Comparison of ENCODE assay signal across 23 cellular contexts in the genomic region with DNA sequence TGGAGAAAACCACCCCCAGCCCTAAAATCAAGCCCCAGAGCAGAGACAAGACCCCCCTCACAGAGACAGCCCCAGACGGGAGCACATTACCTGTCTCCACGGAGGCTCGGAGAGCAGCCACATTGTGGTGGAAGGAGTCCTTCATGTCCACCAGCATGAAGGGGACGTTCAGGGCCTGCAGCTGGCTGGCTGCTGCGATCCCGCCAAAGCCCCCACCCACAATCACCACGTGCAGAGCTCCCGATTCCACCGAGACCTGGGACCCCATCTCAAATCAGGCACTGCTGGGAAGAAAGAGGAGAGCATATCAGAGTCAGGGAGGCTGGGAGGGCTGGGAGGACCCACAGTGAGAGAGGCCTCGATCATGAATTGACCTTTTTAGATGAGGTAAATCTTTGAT.
"Had no signal": no experiment of that assay in that cellular context is flagged by ENCODE, and none has a peak within 500 bp of the region (broad histone marks: within the 10 kb centered on the region; RNA-seq: fewer than 3 reads in every experiment).

No MANE protein-coding gene starts in this region.

- DNase-seq: colonic mucosa; cortex of kidney; dermis blood vessel endothelial cell; dorsolateral prefrontal cortex; effector CD4-positive, alpha-beta T cell; effector CD8-positive, alpha-beta T cell; effector memory CD4-positive, alpha-beta T cell; effector memory CD8-positive, alpha-beta T cell; endodermal cell; erythroblast; esophagus squamous epithelium; foreskin fibroblast; foreskin keratinocyte; foreskin melanocyte; gastrocnemius medialis; glutamatergic neuron; head of caudate nucleus; heart left ventricle; heart right ventricle had no signal

- H3K9me3 Mint-ChIP-seq: effector memory CD8-positive, alpha-beta T cell had no signal

- H3K4me3 ChIP-seq: colonic mucosa, dorsolateral prefrontal cortex, esophagus muscularis mucosa, esophagus squamous epithelium, gastrocnemius medialis, gastroesophageal sphincter, heart left ventricle, heart right ventricle had no signal

- ATAC-seq: effector memory CD8-positive, alpha-beta T cell; foreskin keratinocyte; gastrocnemius medialis; gastroesophageal sphincter; heart left ventricle; heart right ventricle had no signal

- H3K4me1 ChIP-seq: colonic mucosa, esophagus muscularis mucosa, foreskin keratinocyte, gastroesophageal sphincter had no signal

- H3K27ac Mint-ChIP-seq: dendritic cell treated with granulocyte-macrophage colony-stimulating factor and Interleukin-4, amounts not matched to agents 40 ng/mL and 50 ng/mL, for 4 days; effector memory CD8-positive, alpha-beta T cell; endodermal cell had no signal

- H3K9me3 ChIP-seq: colonic mucosa, esophagus muscularis mucosa, esophagus squamous epithelium, gastrocnemius medialis, gastroesophageal sphincter, heart left ventricle, heart right ventricle had no signal

- H3K27me3 ChIP-seq: colonic mucosa, dorsolateral prefrontal cortex, esophagus muscularis mucosa, esophagus squamous epithelium, foreskin keratinocyte, gastrocnemius medialis, gastroesophageal sphincter, heart left ventricle, heart right ventricle had no signal

- H3K4me3 Mint-ChIP-seq: dendritic cell treated with granulocyte-macrophage colony-stimulating factor and Interleukin-4, amounts not matched to agents 40 ng/mL and 50 ng/mL, for 4 days; effector memory CD8-positive, alpha-beta T cell; endodermal cell had no signal

- H3K36me3 ChIP-seq: colonic mucosa had no signal

- H3K27me3 Mint-ChIP-seq: dendritic cell treated with granulocyte-macrophage colony-stimulating factor and Interleukin-4, amounts not matched to agents 40 ng/mL and 50 ng/mL, for 4 days; effector memory CD8-positive, alpha-beta T cell had no signal

- H3K27ac ChIP-seq: colonic mucosa, dorsolateral prefrontal cortex, epithelial cell of prostate, esophagus muscularis mucosa, foreskin keratinocyte, gastrocnemius medialis, gastroesophageal sphincter, heart left ventricle, heart right ventricle had no signal
